15 cellular contexts compared by ENCODE assay signal in the genomic region with DNA sequence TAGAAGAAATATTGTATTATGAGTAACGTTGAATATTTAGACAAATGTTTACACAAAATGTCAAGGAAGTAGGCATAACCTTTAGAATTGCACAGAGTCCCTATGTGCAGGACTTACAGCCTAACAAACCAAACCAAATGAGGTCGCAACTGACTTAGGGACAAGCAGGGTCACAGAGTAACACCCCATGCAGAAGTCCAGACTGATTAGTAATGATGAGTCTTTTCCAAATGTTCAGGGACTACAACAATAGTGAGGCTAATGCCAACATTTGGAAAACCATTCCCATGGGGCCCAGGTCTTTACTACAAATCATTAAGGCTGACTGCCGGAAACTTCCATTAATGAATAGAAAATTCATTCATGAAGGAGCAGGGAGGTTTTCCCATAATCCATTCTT.
A peak's percentile ranks its signal among the peaks of the same experiment; 100 is the strongest.
DNase-seq lines count a peak whose midpoint lies in the region; ATAC-seq and TF ChIP-seq lines count a peak whose summit lies in the region.
"Had no signal": no experiment of that assay in that cellular context is flagged by ENCODE, and none has a peak within 500 bp of the region (broad histone marks: within the 10 kb centered on the region; RNA-seq: fewer than 3 reads in every experiment).

No MANE protein-coding gene starts in this region.

- no peaks in the 10 kb centered on the region for H4K20me1 ChIP-seq in PC-3 (ENCODE audit: low read length)
- H4K20me1 ChIP-seq: BLaER1 treated with 17β-estradiol and CSF1 and Interleukin-3, amounts not matched to agents 10 nM and 100 nM had no signal

- no peaks in the 10 kb centered on the region for H3K9me2 ChIP-seq in PC-3 (replicated peaks; ENCODE audit: low read length)

- DNase-seq in COLO829 (ENCODE audit: low spot score) = peak; percentile 62
- DNase-seq in PC-3 = peak; percentile 44
- peak; percentile 46 for DNase-seq in fibroblast of the aortic adventitia (ENCODE audit: low read depth)
- peak; percentile 20 for DNase-seq in skeletal muscle cell (ENCODE audit: low read depth)
- DNase-seq in aorta = no peak
- DNase-seq: 8988T; Calu3; CD4-positive, CD25-positive, alpha-beta regulatory T cell; DMS79; H7 had no signal

- TF ChIP-seq CTCF in PC-3 (conservative IDR thresholded peaks at IDR 0.05; ENCODE audit: low read depth, low read length) = no peak
- TF ChIP-seq CTCF in fibroblast of the aortic adventitia (IDR thresholded peaks at IDR 0.05; ENCODE audit: insufficient read depth, low read length) = no peak

- ATAC-seq in PC-3 (0 out of 2 replicates have a peak, but pooled peaks have one; percentile 29), HG02884 (IDR thresholded peaks at IDR 0.05; ENCODE audit: unreplicated experiment) (no peak), aorta (ENCODE audit: low FRiP score) (no peak), HG03280 (IDR thresholded peaks at IDR 0.05; ENCODE audit: unreplicated experiment) (no peak)
- ATAC-seq: GM23338, HepG2 had no signal

- no peaks in the 10 kb centered on the region for H3K79me2 ChIP-seq in PC-3 (ENCODE audit: low read length)

- no peak overlapping the region for H3K4me3 ChIP-seq in PC-3 (ENCODE audit: low read length)
- H3K4me3 ChIP-seq in fibroblast of the aortic adventitia (ENCODE audit: low read depth, low read length) = no peak overlapping the region
- H3K4me3 ChIP-seq in skeletal muscle cell (ENCODE audit: low read depth, low read length) = no peak overlapping the region
- no peak overlapping the region for H3K4me3 ChIP-seq in aorta (ENCODE audit: low read length in 2 of 2)
- H3K4me3 ChIP-seq: BLaER1 treated with 17β-estradiol and CSF1 and Interleukin-3, amounts not matched to agents 10 nM and 100 nM; GM23338 had no signal

- POLR2A ChIA-PET in PC-3 (lab: Charles Lee; ENCODE audit: unreplicated experiment) = no interaction called here

- CTCF ChIA-PET in PC-3 (lab: Charles Lee) = no interaction called here

- H3K27ac ChIP-seq in PC-3 (ENCODE audit: low read length) (peak overlapping the region; percentile 90), aorta (ENCODE audit: low read depth in 1 of 2, low read length in 2 of 2) (no peak overlapping the region)
- H3K27ac ChIP-seq: BLaER1 treated with 17β-estradiol and CSF1 and Interleukin-3, amounts not matched to agents 10 nM and 100 nM had no signal

- H3K36me3 ChIP-seq in PC-3 (ENCODE audit: low read depth, low read length) (no peaks in the 10 kb centered on the region), aorta (ENCODE audit: control insufficient read depth in 1 of 2, insufficient read depth in 2 of 2, low read length in 1 of 2) (no peaks in the 10 kb centered on the region)
- H3K36me3 ChIP-seq: BLaER1 treated with 17β-estradiol and CSF1 and Interleukin-3, amounts not matched to agents 10 nM and 100 nM had no signal

- intact Hi-C loops in PC-3 (cut with micrococcal nuclease) (no loop called here), aorta (cut with DNase I) (no loop called here)

- H3K4me2 ChIP-seq in PC-3 (ENCODE audit: low read length) = peak overlapping the region; percentile 11; the same call in 1 of the 2 replicates
- H3K4me2 ChIP-seq: BLaER1 treated with 17β-estradiol and CSF1 and Interleukin-3, amounts not matched to agents 10 nM and 100 nM; GM23338 had no signal

- no peaks in the 10 kb centered on the region for H3F3A ChIP-seq in PC-3 (ENCODE audit: low read length, unreplicated experiment)

- no peak overlapping the region for H2AFZ ChIP-seq in PC-3 (ENCODE audit: low read length)

- no peaks in the 10 kb centered on the region for H3K27me3 ChIP-seq in PC-3 (ENCODE audit: low read length)
- H3K27me3 ChIP-seq in aorta (ENCODE audit: control insufficient read depth in 1 of 2, insufficient read depth in 2 of 2, low read length in 1 of 2) = no peaks in the 10 kb centered on the region
- H3K27me3 ChIP-seq: BLaER1 treated with 17β-estradiol and CSF1 and Interleukin-3, amounts not matched to agents 10 nM and 100 nM had no signal

- H3K4me1 ChIP-seq in PC-3 (ENCODE audit: insufficient read depth, low read length) = peaks cover 36% of the 10 kb centered on the region
- H3K4me1 ChIP-seq in aorta (ENCODE audit: control insufficient read depth in 1 of 2, insufficient read depth in 2 of 2, low read length in 2 of 2) = no peaks in the 10 kb centered on the region
- H3K4me1 ChIP-seq: BLaER1 treated with 17β-estradiol and CSF1 and Interleukin-3, amounts not matched to agents 10 nM and 100 nM had no signal

- H3K9ac ChIP-seq in PC-3 (ENCODE audit: low read length) = peak overlapping the region; percentile 72
- H3K9ac ChIP-seq: BLaER1 treated with 17β-estradiol and CSF1 and Interleukin-3, amounts not matched to agents 10 nM and 100 nM had no signal

- 80 to 87% methylated on average over 3 of the region's 3 CpGs for whole genome bisulfite sequencing in aorta, 2 donors

- H3K9me3 ChIP-seq in PC-3 (ENCODE audit: low read length) (no peaks in the 10 kb centered on the region), aorta (ENCODE audit: control insufficient read depth, low read length) (no peaks in the 10 kb centered on the region)
- H3K9me3 ChIP-seq: BLaER1 treated with 17β-estradiol and CSF1 and Interleukin-3, amounts not matched to agents 10 nM and 100 nM had no signal

- BruUV-seq in PC-3 (replicated peaks; lab: Mats Ljungman, UMichigan) = no TSS peak

Comparison
In these comparisons a context has a peak if more than half of its experiments do, and no peak if none do; other contexts are left out.
1. DNase-seq: peak in COLO829 (single experiment), PC-3 (single experiment), fibroblast of the aortic adventitia (single experiment) and skeletal muscle cell (single experiment); none in aorta (0 of 2).